Comparison of ENCODE assay signal across 8 cellular contexts in the genomic region with DNA sequence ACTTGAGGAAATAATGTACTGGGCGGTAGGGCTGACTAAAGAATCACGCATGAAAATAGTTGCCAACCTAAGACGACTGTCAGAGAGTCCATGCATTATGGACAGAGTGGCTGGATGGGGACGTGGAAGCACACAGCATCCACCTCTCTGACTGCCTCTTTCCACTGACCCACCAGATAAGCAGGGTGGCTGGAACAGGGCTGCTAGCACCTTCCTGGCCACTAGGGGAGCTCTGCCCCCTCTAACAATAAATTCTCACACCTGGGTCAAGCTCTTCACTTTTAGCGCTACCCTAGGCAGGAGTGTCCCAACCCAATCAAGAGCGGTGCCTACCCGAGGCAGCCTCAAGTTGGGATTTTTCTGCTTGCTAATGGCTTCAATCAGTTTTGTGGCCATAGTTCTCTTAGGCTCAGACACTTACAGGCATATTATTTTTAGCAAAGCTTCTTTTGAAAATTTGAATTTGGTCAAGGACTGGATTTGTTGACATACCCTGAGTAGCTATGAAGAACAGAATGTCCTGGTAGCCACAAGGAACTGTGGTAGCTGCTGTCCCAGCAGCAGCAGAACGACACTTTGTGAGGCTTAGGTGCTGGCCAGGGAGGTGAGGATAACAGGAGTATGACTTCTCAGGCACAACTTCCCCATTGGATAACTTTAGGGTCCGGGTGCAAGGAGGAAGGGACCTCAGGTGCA. TPM values are rescaled to one million over a fixed set of nuclear protein-coding genes. Genes with fewer than 3 reads are reported as not detected.
DNase-seq lines count a peak whose midpoint lies in the region; ATAC-seq and TF ChIP-seq lines count a peak whose summit lies in the region.

No MANE protein-coding gene starts in this region.

- DNase-seq in AG04449 (ENCODE audit: low read depth, low spot score) = no peak
- peak in 1 of 2 experiments; percentile 35 for DNase-seq in PC-9
- peak; percentile 44 for DNase-seq in activated T-helper 9 cell treated with anti-CD3 and anti-CD28 coated beads, Interleukin-2, amount 50 U/mL, for 16 hours (ENCODE audit: low read depth)
- DNase-seq in globus pallidus (ENCODE audit: low spot score) = peak; percentile 27
- peak; percentile 42 for DNase-seq in progenitor cell of endocrine pancreas (ENCODE audit: low spot score, unreplicated experiment)

- no peaks in the 10 kb centered on the region for H3K36me3 ChIP-seq in PC-9 (ENCODE audit: low read depth)

- no peak overlapping the region for H3K27ac ChIP-seq in PC-9

- TF ChIP-seq CTCF in AG04449 (IDR thresholded peaks at IDR 0.05; ENCODE audit: insufficient read depth, low read length, missing control alignments) (peak; percentile 78), GM12874 (IDR thresholded peaks at IDR 0.05; ENCODE audit: insufficient read depth, low read depth, low read length) (peak; percentile 97), PC-9 (conservative IDR thresholded peaks at IDR 0.05) (peak; percentile 83), progenitor cell of endocrine pancreas (IDR thresholded peaks at IDR 0.05; ENCODE audit: unreplicated experiment) (peak; percentile 97)

- no peak overlapping the region for H2AFZ ChIP-seq in PC-9

- no peaks in the 10 kb centered on the region for H3F3A ChIP-seq in PC-9 (ENCODE audit: insufficient read depth, low read depth)

- ATAC-seq in HG03139 (IDR thresholded peaks at IDR 0.05; ENCODE audit: unreplicated experiment) (peak; percentile 48), HG03095 (IDR thresholded peaks at IDR 0.05; ENCODE audit: unreplicated experiment) (no peak)

- no peaks in the 10 kb centered on the region for H3K9me3 Mint-ChIP-seq in progenitor cell of endocrine pancreas (ENCODE audit: low read depth)

- H3K9me2 ChIP-seq in PC-9 (ENCODE audit: insufficient read depth) = no peaks in the 10 kb centered on the region

- POLR2A ChIA-PET in AG04449 (lab: Yijun Ruan, JAX) = interaction anchor here (0.6 to 15.8 kb wide), 8 partner anchors 8 to 52 kb away, joined by 3 to 325 read pairs (median 5); partner anchors contain the start of genes CREB3 and TLN1
- POLR2A ChIA-PET in PC-9 (lab: Charles Lee; ENCODE audit: unreplicated experiment) = interaction anchor here (0.6 kb wide), 1 partner anchor 8 kb away, joined by 4 read pairs; no protein-coding TSS in a partner anchor

- no peak overlapping the region for H3K4me3 Mint-ChIP-seq in progenitor cell of endocrine pancreas (ENCODE audit: low read depth)

- H3K4me1 ChIP-seq in PC-9 (replicated peaks; ENCODE audit: insufficient read depth) = no peaks in the 10 kb centered on the region

- no peaks in the 10 kb centered on the region for H3K79me2 ChIP-seq in PC-9 (ENCODE audit: low read depth)

- no peaks in the 10 kb centered on the region for H3K4me1 Mint-ChIP-seq in progenitor cell of endocrine pancreas (ENCODE audit: low read depth)

- intact Hi-C loops in PC-9 (cut with micrococcal nuclease; ENCODE audit: unreplicated experiment) = loop anchor here (5.0 kb wide), 1 partner anchor 39 kb away; the partner anchor contains the start of genes CCDC107 and RMRP

- no peaks in the 10 kb centered on the region for H3K27me3 ChIP-seq in PC-9 (ENCODE audit: insufficient read depth, low read depth)

- peaks cover 3% of the 10 kb centered on the region for H3K27me3 Mint-ChIP-seq in progenitor cell of endocrine pancreas

- no peak overlapping the region for H3K4me2 ChIP-seq in PC-9

- no peaks in the 10 kb centered on the region for H4K20me1 ChIP-seq in PC-9 (ENCODE audit: insufficient read depth)

- no TSS peak for BruUV-seq in PC-9 (replicated peaks; lab: Mats Ljungman, UMichigan)

- CTCF ChIA-PET in AG04449 (lab: Yijun Ruan, JAX) (interaction anchor here (0.6 to 34.3 kb wide), 14 partner anchors 9 to 186 kb away, joined by 3 to 816 read pairs (median 10); partner anchors contain the start of genes ARHGEF39, CCDC107, CREB3 and GBA2), PC-9 (lab: Charles Lee) (interaction anchor here (0.7 to 1.4 kb wide), 8 partner anchors 31 to 74 kb away, joined by 3 to 8 read pairs (median 3); partner anchors contain the start of gene ARHGEF39)

- H3K9me3 ChIP-seq in PC-9 (ENCODE audit: insufficient read depth, low read depth) = no peaks in the 10 kb centered on the region

- no peak overlapping the region for H3K27ac Mint-ChIP-seq in progenitor cell of endocrine pancreas

- H3K4me3 ChIP-seq in AG04449 (ENCODE audit: low read depth, low read length) = no peak overlapping the region
- H3K4me3 ChIP-seq in PC-9 = no peak overlapping the region

- peaks cover 14% of the 10 kb centered on the region for H3K36me3 Mint-ChIP-seq in progenitor cell of endocrine pancreas (ENCODE audit: insufficient read depth)

RNA-seq across cellular contexts. Expression of gene TPM2, which starts 6.9 kb away (rescaled TPM):
- total RNA-seq in PC-9 (2021) (30.5 and 60.0 TPM in 2 replicates), progenitor cell of endocrine pancreas (24.3 and 32.4 TPM in 2 replicates)

RNA-seq across cellular contexts. Expression of gene CA9, which starts 22.9 kb away (rescaled TPM):
- 2.5 and 6.6 TPM in 2 replicates for total RNA-seq in PC-9 (2021)
- 0.31 and 0.49 TPM in 2 replicates for total RNA-seq in progenitor cell of endocrine pancreas

RNA-seq across cellular contexts. Expression of gene ARHGEF39, which starts 31.7 kb away (rescaled TPM):
- total RNA-seq in PC-9 (2021) = 13.5 and 15.6 TPM in 2 replicates
- 9.1 and 10.4 TPM in 2 replicates for total RNA-seq in progenitor cell of endocrine pancreas

RNA-seq across cellular contexts. Expression of gene TLN1, which starts 35.3 kb away (rescaled TPM):
- total RNA-seq in PC-9 (2021) (101 and 114 TPM in 2 replicates), progenitor cell of endocrine pancreas (136 and 141 TPM in 2 replicates)

RNA-seq across cellular contexts. Expression of gene CREB3, which starts 35.8 kb away (rescaled TPM):
- total RNA-seq in PC-9 (2021) = 22.4 and 23.6 TPM in 2 replicates
- total RNA-seq in progenitor cell of endocrine pancreas = 31.5 and 33.2 TPM in 2 replicates
